ENCODE assay signal across 11 cellular contexts in genomic region chr22:32132783-32133182, GRCh38. TPM values are rescaled to one million over a fixed set of nuclear protein-coding genes. Genes with fewer than 3 reads are reported as not detected.
"Had no signal": no experiment of that assay in that cellular context is flagged by ENCODE, and none has a peak within 500 bp of the region (broad histone marks: within the 10 kb centered on the region; RNA-seq: fewer than 3 reads in every experiment).

No MANE protein-coding gene starts in this region.

- H3K9me3 Mint-ChIP-seq: H9, HFFc6 had no signal

- H3K4me3 ChIP-seq: GM23248, GM23338, HAP-1 had no signal

- H3K27ac Mint-ChIP-seq: GM23338, H9, HFFc6 had no signal

- DNase-seq: GM23248, GOT3, H7, H9, HCEC 1CT, HFFc6 had no signal

- H3K4me1 Mint-ChIP-seq: GM23338 had no signal

- H3K4me3 Mint-ChIP-seq: GM23338, H9, HFFc6 had no signal

- ATAC-seq: GM23338, HCT116 had no signal

RNA-seq across cellular contexts. Expression of gene C22orf42, which starts 26.3 kb away (rescaled TPM):
- total RNA-seq: GM23248, H1, H4, H7, H9, HFFc6 had no signal
- polyA plus RNA-seq: GM23248 had no signal
